8 cellular contexts compared by ENCODE assay signal in the genomic region with DNA sequence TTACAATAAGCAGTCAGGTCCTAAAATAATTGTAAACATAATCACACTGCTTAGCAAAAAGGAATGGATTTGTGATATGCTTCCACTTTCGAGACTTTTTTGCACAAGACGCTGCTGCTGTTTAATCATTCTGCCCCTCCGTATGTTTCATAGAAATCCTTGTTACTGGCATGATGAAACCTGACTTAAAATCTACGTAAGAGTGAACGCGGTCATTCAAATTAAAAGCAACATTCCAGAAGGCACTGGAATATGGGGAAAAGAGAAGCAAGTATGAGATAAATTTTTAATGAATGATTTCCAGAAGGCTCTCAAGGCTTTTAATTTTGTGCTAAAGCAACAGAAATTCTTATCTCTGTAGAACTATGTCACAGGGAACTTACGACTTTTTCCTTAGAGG. TPM values are rescaled to one million over a fixed set of nuclear protein-coding genes. Genes with fewer than 3 reads are reported as not detected.
DNase-seq lines count a peak whose midpoint lies in the region; ATAC-seq, FAIRE-seq and TF ChIP-seq lines count a peak whose summit lies in the region.

No MANE protein-coding gene starts in this region.

- H3K4me1 Mint-ChIP-seq in naive B cell, result peaks cover 33 to 54% (median 38%) of the 10 kb centered on the region in 3 donors

- TF ChIP-seq POLR2A in GM12892 (IDR thresholded peaks at IDR 0.05; ENCODE audit: low read depth, low read length), result no peak

- H3K36me3 Mint-ChIP-seq in naive B cell, result peaks cover 0 to 6% of the 10 kb centered on the region in 2 donors

- peak overlapping the region; percentile 96 for H3K4me3 ChIP-seq in BE2C (ENCODE audit: low read depth, low read length)
- H3K4me3 ChIP-seq in MG63, result peak overlapping the region; percentile 71
- H3K4me3 ChIP-seq in choroid plexus epithelial cell (ENCODE audit: low read depth, low read length), result peak overlapping the region; percentile 85

- peaks cover 0 to 7% (median 0%) of the 10 kb centered on the region in 3 donors for H3K27me3 Mint-ChIP-seq in naive B cell

- no peak for FAIRE-seq in GM12892 (lab: Jason Lieb, UNC)

- peak overlapping the region; percentile 84 to 92 (median 89) for H3K4me3 Mint-ChIP-seq in naive B cell

- ATAC-seq in naive B cell (ENCODE audit: low read depth in 2 of 2) (no peak), HG02798 (IDR thresholded peaks at IDR 0.05; ENCODE audit: poor library complexity, unreplicated experiment) (no peak)

- no peaks in the 10 kb centered on the region for H3K9me3 ChIP-seq in BE2C
- no peaks in the 10 kb centered on the region for H3K9me3 ChIP-seq in MG63

- no peaks in the 10 kb centered on the region for H3K9me3 Mint-ChIP-seq in naive B cell

- DNase-seq in BE2C (no peak), MG63 (no peak), choroid plexus epithelial cell (ENCODE audit: low read depth) (peak; percentile 34), naive B cell (no peak), midbrain (lab: John Stamatoyannopoulos, UW) (no peak), GM12892 (ENCODE audit: insufficient read length) (no peak), NCI-H510A treated with DMSO at 0.1 percent for 48 hours (lab: John Stamatoyannopoulos, UW) (no peak)

- no peaks in the 10 kb centered on the region for H3K27me3 ChIP-seq in BE2C
- no peaks in the 10 kb centered on the region for H3K27me3 ChIP-seq in MG63

- H3K4me1 ChIP-seq in BE2C, result peaks cover 7% of the 10 kb centered on the region

- peak overlapping the region in 3 of 6 donors; percentile 59 to 91 (median 70) for H3K27ac Mint-ChIP-seq in naive B cell

- no peak for TF ChIP-seq CTCF in BE2C (IDR thresholded peaks at IDR 0.05; ENCODE audit: low read depth, low read length)
- no peak for TF ChIP-seq CTCF in choroid plexus epithelial cell (conservative IDR thresholded peaks at IDR 0.05; ENCODE audit: low read depth, low read length)

- H3K36me3 ChIP-seq in BE2C, result peaks cover 7% of the 10 kb centered on the region; the same call in 1 of the 2 replicates
- H3K36me3 ChIP-seq in MG63, result peaks cover 5% of the 10 kb centered on the region

RNA-seq across cellular contexts. Expression of a gene that starts 1.1 kb away (rescaled TPM):
- polyA plus RNA-seq in BE2C (2012; ENCODE audit: insufficient read depth, insufficient read length, low read depth), result 125 TPM
- total RNA-seq in MG63 (2014; rRNA removed; shearing (Covaris generic); ENCODE audit: low replicate concordance), result 124 and 135 TPM in 2 replicates
- polyA plus RNA-seq in naive B cell (ENCODE audit: low read depth in 6 of 6), result 100 to 1,000 TPM in 1 of 6 donors, 10 to 100 TPM in 5; 69.3 to 167 (median 78.3) TPM
- 84.4 TPM for polyA plus RNA-seq in GM12892 (2012; ENCODE audit: missing spikeins)

RNA-seq across cellular contexts. Expression of a gene that starts 43.2 kb away (rescaled TPM):
- polyA plus RNA-seq in BE2C (2012; ENCODE audit: insufficient read depth, insufficient read length, low read depth), result 7.7 TPM
- 53.7 and 266 TPM in 2 replicates for total RNA-seq in MG63 (2014; rRNA removed; shearing (Covaris generic); ENCODE audit: low replicate concordance)
- polyA plus RNA-seq in naive B cell (ENCODE audit: low read depth in 6 of 6), result 1 to 10 TPM in 5 of 6 donors, not detected in 1; 1.1 to 2.3 (median 1.2) TPM
- 40.2 TPM for polyA plus RNA-seq in GM12892 (2012; ENCODE audit: missing spikeins)

RNA-seq across cellular contexts. Expression of a gene that starts 48.7 kb away (rescaled TPM):
- 38.0 TPM for polyA plus RNA-seq in BE2C (2012; ENCODE audit: insufficient read depth, insufficient read length, low read depth)
- total RNA-seq in MG63 (2014; rRNA removed; shearing (Covaris generic); ENCODE audit: low replicate concordance), result 34.8 and 52.8 TPM in 2 replicates
- 10 to 100 TPM; 36.4 to 45.5 (median 39.7) TPM for polyA plus RNA-seq in naive B cell (ENCODE audit: low read depth in 6 of 6)
- polyA plus RNA-seq in GM12892 (2012; ENCODE audit: missing spikeins), result 30.9 TPM
